Comparison of ENCODE assay signal across 18 cellular contexts in genomic region chr9:20178679-20179078, GRCh38.
DNase-seq lines count a peak whose midpoint lies in the region; ATAC-seq, FAIRE-seq and TF ChIP-seq lines count a peak whose summit lies in the region.
"Had no signal": no experiment of that assay in that cellular context is flagged by ENCODE, and none has a peak within 500 bp of the region (broad histone marks: within the 10 kb centered on the region; RNA-seq: fewer than 3 reads in every experiment).

No MANE protein-coding gene starts in this region.

- H2BK120ac ChIP-seq in mesendoderm (ENCODE audit: low read depth, low read length) = peak overlapping the region; percentile 28

- H3K9ac ChIP-seq in mesendoderm (ENCODE audit: low read length) = no peak overlapping the region

- H3K79me1 ChIP-seq in mesendoderm (ENCODE audit: low read length) = no peaks in the 10 kb centered on the region

- CTCF ChIA-PET in activated CD8-positive, alpha-beta memory T cell treated with anti-CD3 and anti-CD28 coated beads, Interleukin-2, amount 10 ng/mL, durations not matched to agents 7 days and 5 days (lab: Charles Lee) = interaction anchor here (1.6 kb wide), 1 partner anchor 131 kb away, joined by 3 read pairs; no protein-coding TSS in a partner anchor

- no peak overlapping the region for H3K56ac ChIP-seq in mesendoderm (ENCODE audit: low read length)

- ATAC-seq in RWPE2 (ENCODE audit: low read depth) = peak; percentile 64; the same call in 2 of the 3 replicates
- peak; percentile 72 for ATAC-seq in foreskin keratinocyte
- no peak for ATAC-seq in upper lobe of right lung
- ATAC-seq in HG03460 (IDR thresholded peaks at IDR 0.05; ENCODE audit: unreplicated experiment) = no peak
- ATAC-seq in activated CD8-positive, alpha-beta memory T cell treated with anti-CD3 and anti-CD28 coated beads, Interleukin-2, amount 10 ng/mL, durations not matched to agents 7 days and 5 days = no peak

- peaks cover 13% of the 10 kb centered on the region for H3K4me1 Mint-ChIP-seq in activated CD8-positive, alpha-beta memory T cell treated with anti-CD3 and anti-CD28 coated beads, Interleukin-2, amount 10 ng/mL, durations not matched to agents 7 days and 5 days

- no peak overlapping the region for H3K23ac ChIP-seq in mesendoderm (ENCODE audit: low read length)

- H3K4me2 ChIP-seq in mesendoderm (ENCODE audit: low read length) = no peak overlapping the region

- no peaks in the 10 kb centered on the region for H3K9me3 ChIP-seq in RWPE2 (ENCODE audit: severe bottlenecking)
- H3K9me3 ChIP-seq in upper lobe of right lung = no peaks in the 10 kb centered on the region
- H3K9me3 ChIP-seq: Caco-2 had no signal

- H3K27me3 ChIP-seq in RWPE2 (ENCODE audit: insufficient read depth, poor library complexity, severe bottlenecking) = no peaks in the 10 kb centered on the region
- H3K27me3 ChIP-seq in bronchial epithelial cell (ENCODE audit: control insufficient read depth, insufficient read depth, low read length) = no peaks in the 10 kb centered on the region
- H3K27me3 ChIP-seq in foreskin keratinocyte = no peaks in the 10 kb centered on the region
- H3K27me3 ChIP-seq in mesendoderm (ENCODE audit: insufficient read depth, low read length, poor library complexity) = no peaks in the 10 kb centered on the region
- H3K27me3 ChIP-seq in upper lobe of right lung = no peaks in the 10 kb centered on the region

- no peak for DNase-seq in RWPE2 (ENCODE audit: low spot score)
- DNase-seq in bronchial epithelial cell (ENCODE audit: low read depth) = peak; percentile 23
- DNase-seq in foreskin keratinocyte = peak; percentile 15 to 62
- no peak for DNase-seq in mesendoderm
- DNase-seq in upper lobe of right lung = no peak
- DNase-seq in activated CD8-positive, alpha-beta memory T cell treated with anti-CD3 and anti-CD28 coated beads, Interleukin-2, amount 10 ng/mL, durations not matched to agents 7 days and 5 days = no peak
- DNase-seq: ACHN; Caco-2; CD4-positive, alpha-beta T cell; H9 had no signal

- H3K79me2 ChIP-seq in mesendoderm (ENCODE audit: control insufficient read depth, insufficient read depth, low read length) = no peaks in the 10 kb centered on the region

- H3K27me3 Mint-ChIP-seq in activated CD8-positive, alpha-beta memory T cell treated with anti-CD3 and anti-CD28 coated beads, Interleukin-2, amount 10 ng/mL, durations not matched to agents 7 days and 5 days = peaks cover 25% of the 10 kb centered on the region

- peaks cover 10% of the 10 kb centered on the region for H3K36me3 Mint-ChIP-seq in activated CD8-positive, alpha-beta memory T cell treated with anti-CD3 and anti-CD28 coated beads, Interleukin-2, amount 10 ng/mL, durations not matched to agents 7 days and 5 days

- H2AK5ac ChIP-seq in mesendoderm (ENCODE audit: low read length) = no peak overlapping the region

- H3K9me3 Mint-ChIP-seq in activated CD8-positive, alpha-beta memory T cell treated with anti-CD3 and anti-CD28 coated beads, Interleukin-2, amount 10 ng/mL, durations not matched to agents 7 days and 5 days (ENCODE audit: low read depth) = peaks cover 3% of the 10 kb centered on the region
- H3K9me3 Mint-ChIP-seq: CD4-positive, alpha-beta T cell had no signal

- no peak overlapping the region for H3K27ac Mint-ChIP-seq in activated CD8-positive, alpha-beta memory T cell treated with anti-CD3 and anti-CD28 coated beads, Interleukin-2, amount 10 ng/mL, durations not matched to agents 7 days and 5 days
- H3K27ac Mint-ChIP-seq: CD4-positive, alpha-beta T cell; H9 had no signal

- H2BK5ac ChIP-seq in mesendoderm (ENCODE audit: low read length) = no peak overlapping the region

- no peak overlapping the region for H2BK15ac ChIP-seq in mesendoderm (replicated peaks; ENCODE audit: low read depth)

- H3K4me3 Mint-ChIP-seq in activated CD8-positive, alpha-beta memory T cell treated with anti-CD3 and anti-CD28 coated beads, Interleukin-2, amount 10 ng/mL, durations not matched to agents 7 days and 5 days = no peak overlapping the region
- H3K4me3 Mint-ChIP-seq: CD4-positive, alpha-beta T cell; H9 had no signal

- H3K36me3 ChIP-seq in RWPE2 (ENCODE audit: low read depth) (no peaks in the 10 kb centered on the region), bronchial epithelial cell (ENCODE audit: control insufficient read depth, insufficient read depth, low read length) (no peaks in the 10 kb centered on the region), mesendoderm (ENCODE audit: control insufficient read depth, insufficient read depth, low read length) (no peaks in the 10 kb centered on the region), upper lobe of right lung (no peaks in the 10 kb centered on the region)

- intact Hi-C loops in upper lobe of right lung (cut with DNase I) = no loop called here

- no peak overlapping the region for H3K18ac ChIP-seq in mesendoderm (ENCODE audit: low read length)

- no peak overlapping the region for H3K4ac ChIP-seq in mesendoderm (ENCODE audit: low read depth, low read length)

- H4K5ac ChIP-seq in mesendoderm (ENCODE audit: low read length) = no peak overlapping the region

- H3K4me1 ChIP-seq in RWPE2 (ENCODE audit: insufficient read depth, poor library complexity, severe bottlenecking) = no peaks in the 10 kb centered on the region
- peaks cover 3% of the 10 kb centered on the region for H3K4me1 ChIP-seq in foreskin keratinocyte
- no peaks in the 10 kb centered on the region for H3K4me1 ChIP-seq in mesendoderm (ENCODE audit: control insufficient read depth, low read depth, low read length)
- no peaks in the 10 kb centered on the region for H3K4me1 ChIP-seq in upper lobe of right lung
- H3K4me1 ChIP-seq: Caco-2 had no signal

- no peak overlapping the region for H4K8ac ChIP-seq in mesendoderm (ENCODE audit: low read depth, low read length)

- no peak for TF ChIP-seq CTCF in RWPE2 (IDR thresholded peaks at IDR 0.05; ENCODE audit: poor library complexity, severe bottlenecking)
- no peak for TF ChIP-seq CTCF in bronchial epithelial cell (IDR thresholded peaks at IDR 0.05; ENCODE audit: insufficient read depth, low read length, severe bottlenecking)
- no peak for TF ChIP-seq CTCF in foreskin keratinocyte (conservative IDR thresholded peaks at IDR 0.05)
- TF ChIP-seq CTCF in upper lobe of right lung (IDR thresholded peaks at IDR 0.05) = no peak

- H3K4me3 ChIP-seq in RWPE2 (ENCODE audit: severe bottlenecking) (no peak overlapping the region), bronchial epithelial cell (ENCODE audit: low read depth, low read length) (no peak overlapping the region), mesendoderm (ENCODE audit: low read length) (no peak overlapping the region), upper lobe of right lung (no peak overlapping the region)

- no peak for FAIRE-seq in bronchial epithelial cell (lab: Jason Lieb, UNC)
- FAIRE-seq: A204.1, D721Med, G401.6, GM12891, GM19239, H1 had no signal

- H3K27ac ChIP-seq in RWPE2 (ENCODE audit: poor library complexity, severe bottlenecking) = no peak overlapping the region
- no peak overlapping the region for H3K27ac ChIP-seq in foreskin keratinocyte
- no peak overlapping the region for H3K27ac ChIP-seq in mesendoderm (ENCODE audit: low read depth, low read length)
- H3K27ac ChIP-seq in upper lobe of right lung = no peak overlapping the region
- H3K27ac ChIP-seq: C4-2B had no signal

Comparison
In these comparisons a context has a peak if more than half of its experiments do, and no peak if none do; other contexts are left out.
1. ATAC-seq: peak in RWPE2 (single experiment) and foreskin keratinocyte (single experiment); none in upper lobe of right lung (single experiment), HG03460 (single experiment) and activated CD8-positive, alpha-beta memory T cell treated with anti-CD3 and anti-CD28 coated beads, Interleukin-2, amount 10 ng/mL, durations not matched to agents 7 days and 5 days (single experiment).
2. DNase-seq: peak in bronchial epithelial cell (single experiment) and foreskin keratinocyte (2 of 2); none in RWPE2 (single experiment), mesendoderm (single experiment), upper lobe of right lung (single experiment) and activated CD8-positive, alpha-beta memory T cell treated with anti-CD3 and anti-CD28 coated beads, Interleukin-2, amount 10 ng/mL, durations not matched to agents 7 days and 5 days (single experiment).